ENCODE assay signal across 22 cellular contexts in genomic region chr2:208135794-208136369, GRCh38. TPM values are rescaled to one million over a fixed set of nuclear protein-coding genes. Genes with fewer than 3 reads are reported as not detected.
"Had no signal": no experiment of that assay in that cellular context is flagged by ENCODE, and none has a peak within 500 bp of the region (broad histone marks: within the 10 kb centered on the region; RNA-seq: fewer than 3 reads in every experiment).

No MANE protein-coding gene starts in this region.

- H3K4me3 Mint-ChIP-seq: activated B cell treated with CpG ODN at 0.5 μM for 24 hours; activated CD4-positive, alpha-beta T cell treated with anti-CD3 and anti-CD28 coated beads, Interleukin-2, amount 10 ng/mL, durations not matched to agents 24 days and 14 days; activated CD8-positive, alpha-beta T cell treated with anti-CD3 and anti-CD28 coated beads, Interleukin-2, amount 10 ng/mL, durations not matched to agents 7 days and 5 days; activated naive CD8-positive, alpha-beta T cell; activated T-cell treated with anti-CD3 and anti-CD28 coated beads, Interleukin-2, amount 50 U/mL, for 72 hours; dendritic cell treated with granulocyte-macrophage colony-stimulating factor and Interleukin-4, amounts not matched to agents 40 ng/mL and 50 ng/mL, for 4 days; effector memory CD8-positive, alpha-beta T cell; natural killer cell treated with Interleukin-12 subunit alpha and Interleukin-12 subunit beta and Interleukin-15 and Interleukin-18, amount 100 ng/mL, for 72 hours; stimulated activated naive CD8-positive, alpha-beta T cell treated with anti-CD3 and anti-CD28 coated beads, Interleukin-15, Interleukin-2, amounts not matched to agents 100 ng/mL and 50 ng/mL, for 24 hours; T-helper 1 cell treated with Interleukin-12 subunit alpha and Interleukin-12 subunit beta and Interleukin-4 antibody, amounts not matched to agents 30 μg/mL and 1 μg/mL, for 36 hours had no signal

- DNase-seq: activated B cell treated with CpG ODN at 0.5 μM for 24 hours; activated CD8-positive, alpha-beta T cell treated with anti-CD3 and anti-CD28 coated beads, Interleukin-2, amount 10 ng/mL, durations not matched to agents 7 days and 5 days; activated gamma-delta T cell; amygdala; effector memory CD8-positive, alpha-beta T cell; foreskin keratinocyte; left ventricle myocardium superior; mesendoderm; upper lobe of left lung had no signal

- H3K27me3 Mint-ChIP-seq: activated naive CD8-positive, alpha-beta T cell; dendritic cell treated with granulocyte-macrophage colony-stimulating factor and Interleukin-4, amounts not matched to agents 40 ng/mL and 50 ng/mL, for 4 days; natural killer cell treated with Interleukin-12 subunit alpha and Interleukin-12 subunit beta and Interleukin-15 and Interleukin-18, amount 100 ng/mL, for 72 hours; stimulated activated naive CD8-positive, alpha-beta T cell treated with anti-CD3 and anti-CD28 coated beads, Interleukin-15, Interleukin-2, amounts not matched to agents 100 ng/mL and 50 ng/mL, for 24 hours had no signal

- H3K9me3 ChIP-seq: suprapubic skin, upper lobe of left lung had no signal

- FAIRE-seq: bronchial epithelial cell had no signal

- H3K27ac Mint-ChIP-seq: activated B cell treated with CpG ODN at 0.5 μM for 24 hours; activated naive CD8-positive, alpha-beta T cell; activated T-cell treated with anti-CD3 and anti-CD28 coated beads, Interleukin-2, amount 50 U/mL, for 72 hours; dendritic cell treated with granulocyte-macrophage colony-stimulating factor and Interleukin-4, amounts not matched to agents 40 ng/mL and 50 ng/mL, for 4 days; effector memory CD8-positive, alpha-beta T cell; natural killer cell treated with Interleukin-12 subunit alpha and Interleukin-12 subunit beta and Interleukin-15 and Interleukin-18, amount 100 ng/mL, for 72 hours; T-helper 1 cell treated with Interleukin-12 subunit alpha and Interleukin-12 subunit beta and Interleukin-4 antibody, amounts not matched to agents 30 μg/mL and 1 μg/mL, for 36 hours had no signal

- H3K4me1 ChIP-seq: suprapubic skin, upper lobe of left lung had no signal

- H3K27me3 ChIP-seq: foreskin keratinocyte, suprapubic skin, upper lobe of left lung had no signal

- H3K36me3 ChIP-seq: suprapubic skin, upper lobe of left lung had no signal

- H3K4me3 ChIP-seq: skin epidermis, suprapubic skin, upper lobe of left lung had no signal

- H3K4me1 Mint-ChIP-seq: activated B cell treated with CpG ODN at 0.5 μM for 24 hours had no signal

- H3K9me3 Mint-ChIP-seq: dendritic cell treated with granulocyte-macrophage colony-stimulating factor and Interleukin-4, amounts not matched to agents 40 ng/mL and 50 ng/mL, for 4 days; effector memory CD8-positive, alpha-beta T cell; immature natural killer cell; natural killer cell treated with Interleukin-12 subunit alpha and Interleukin-12 subunit beta and Interleukin-15 and Interleukin-18, amount 100 ng/mL, for 72 hours had no signal

- ATAC-seq: effector memory CD8-positive, alpha-beta T cell; foreskin keratinocyte; left ventricle myocardium superior had no signal

- H3K27ac ChIP-seq: foreskin keratinocyte, skin epidermis, suprapubic skin, upper lobe of left lung had no signal

- H3K36me3 Mint-ChIP-seq: immature natural killer cell; natural killer cell treated with Interleukin-12 subunit alpha and Interleukin-12 subunit beta and Interleukin-15 and Interleukin-18, amount 100 ng/mL, for 72 hours had no signal

RNA-seq across cellular contexts. Expression of gene CRYGC, which starts 6.3 kb away (rescaled TPM):
- total RNA-seq: activated B cell treated with CpG ODN at 0.5 μM for 24 hours; activated CD4-positive, alpha-beta T cell treated with anti-CD3 and anti-CD28 coated beads, Interleukin-2, amount 10 ng/mL, durations not matched to agents 24 days and 14 days; activated CD8-positive, alpha-beta T cell treated with anti-CD3 and anti-CD28 coated beads, Interleukin-2, amount 10 ng/mL, durations not matched to agents 7 days and 5 days; activated T-cell treated with anti-CD3 and anti-CD28 coated beads, Interleukin-2, amount 50 U/mL, for 72 hours; bronchial epithelial cell; cerebellum; foreskin keratinocyte; left ventricle myocardium superior; natural killer cell treated with Interleukin-12 subunit alpha and Interleukin-12 subunit beta and Interleukin-15 and Interleukin-18, amount 100 ng/mL, for 72 hours; osteoblast; suprapubic skin; upper lobe of left lung had no signal
- polyA plus RNA-seq: immature natural killer cell had no signal

RNA-seq across cellular contexts. Expression of gene CRYGB, which starts 10.1 kb away (rescaled TPM):
- total RNA-seq: activated B cell treated with CpG ODN at 0.5 μM for 24 hours; activated CD4-positive, alpha-beta T cell treated with anti-CD3 and anti-CD28 coated beads, Interleukin-2, amount 10 ng/mL, durations not matched to agents 24 days and 14 days; activated CD8-positive, alpha-beta T cell treated with anti-CD3 and anti-CD28 coated beads, Interleukin-2, amount 10 ng/mL, durations not matched to agents 7 days and 5 days; activated T-cell treated with anti-CD3 and anti-CD28 coated beads, Interleukin-2, amount 50 U/mL, for 72 hours; bronchial epithelial cell; cerebellum; foreskin keratinocyte; left ventricle myocardium superior; natural killer cell treated with Interleukin-12 subunit alpha and Interleukin-12 subunit beta and Interleukin-15 and Interleukin-18, amount 100 ng/mL, for 72 hours; osteoblast; suprapubic skin; upper lobe of left lung had no signal
- polyA plus RNA-seq: foreskin keratinocyte, immature natural killer cell had no signal

RNA-seq across cellular contexts. Expression of gene CRYGD, which starts 11.6 kb away (rescaled TPM):
- total RNA-seq: activated B cell treated with CpG ODN at 0.5 μM for 24 hours; activated CD4-positive, alpha-beta T cell treated with anti-CD3 and anti-CD28 coated beads, Interleukin-2, amount 10 ng/mL, durations not matched to agents 24 days and 14 days; activated CD8-positive, alpha-beta T cell treated with anti-CD3 and anti-CD28 coated beads, Interleukin-2, amount 10 ng/mL, durations not matched to agents 7 days and 5 days; activated T-cell treated with anti-CD3 and anti-CD28 coated beads, Interleukin-2, amount 50 U/mL, for 72 hours; bronchial epithelial cell; foreskin keratinocyte; left ventricle myocardium superior; natural killer cell treated with Interleukin-12 subunit alpha and Interleukin-12 subunit beta and Interleukin-15 and Interleukin-18, amount 100 ng/mL, for 72 hours; osteoblast; suprapubic skin; upper lobe of left lung had no signal
- polyA plus RNA-seq: foreskin keratinocyte, immature natural killer cell had no signal

RNA-seq across cellular contexts. Expression of gene CRYGA, which starts 27.5 kb away (rescaled TPM):
- total RNA-seq: activated B cell treated with CpG ODN at 0.5 μM for 24 hours; activated CD4-positive, alpha-beta T cell treated with anti-CD3 and anti-CD28 coated beads, Interleukin-2, amount 10 ng/mL, durations not matched to agents 24 days and 14 days; activated CD8-positive, alpha-beta T cell treated with anti-CD3 and anti-CD28 coated beads, Interleukin-2, amount 10 ng/mL, durations not matched to agents 7 days and 5 days; activated T-cell treated with anti-CD3 and anti-CD28 coated beads, Interleukin-2, amount 50 U/mL, for 72 hours; bronchial epithelial cell; cerebellum; foreskin keratinocyte; left ventricle myocardium superior; natural killer cell treated with Interleukin-12 subunit alpha and Interleukin-12 subunit beta and Interleukin-15 and Interleukin-18, amount 100 ng/mL, for 72 hours; osteoblast; suprapubic skin; upper lobe of left lung had no signal
- polyA plus RNA-seq: foreskin keratinocyte, immature natural killer cell had no signal

RNA-seq across cellular contexts. Expression of gene C2orf80, which starts 53.9 kb away (rescaled TPM):
- total RNA-seq: activated B cell treated with CpG ODN at 0.5 μM for 24 hours; activated CD4-positive, alpha-beta T cell treated with anti-CD3 and anti-CD28 coated beads, Interleukin-2, amount 10 ng/mL, durations not matched to agents 24 days and 14 days; activated CD8-positive, alpha-beta T cell treated with anti-CD3 and anti-CD28 coated beads, Interleukin-2, amount 10 ng/mL, durations not matched to agents 7 days and 5 days; activated T-cell treated with anti-CD3 and anti-CD28 coated beads, Interleukin-2, amount 50 U/mL, for 72 hours; bronchial epithelial cell; foreskin keratinocyte; left ventricle myocardium superior; natural killer cell treated with Interleukin-12 subunit alpha and Interleukin-12 subunit beta and Interleukin-15 and Interleukin-18, amount 100 ng/mL, for 72 hours; osteoblast; suprapubic skin; upper lobe of left lung had no signal
- polyA plus RNA-seq: foreskin keratinocyte, immature natural killer cell had no signal
